ENCODE assay signal across 15 cellular contexts in the genomic region with DNA sequence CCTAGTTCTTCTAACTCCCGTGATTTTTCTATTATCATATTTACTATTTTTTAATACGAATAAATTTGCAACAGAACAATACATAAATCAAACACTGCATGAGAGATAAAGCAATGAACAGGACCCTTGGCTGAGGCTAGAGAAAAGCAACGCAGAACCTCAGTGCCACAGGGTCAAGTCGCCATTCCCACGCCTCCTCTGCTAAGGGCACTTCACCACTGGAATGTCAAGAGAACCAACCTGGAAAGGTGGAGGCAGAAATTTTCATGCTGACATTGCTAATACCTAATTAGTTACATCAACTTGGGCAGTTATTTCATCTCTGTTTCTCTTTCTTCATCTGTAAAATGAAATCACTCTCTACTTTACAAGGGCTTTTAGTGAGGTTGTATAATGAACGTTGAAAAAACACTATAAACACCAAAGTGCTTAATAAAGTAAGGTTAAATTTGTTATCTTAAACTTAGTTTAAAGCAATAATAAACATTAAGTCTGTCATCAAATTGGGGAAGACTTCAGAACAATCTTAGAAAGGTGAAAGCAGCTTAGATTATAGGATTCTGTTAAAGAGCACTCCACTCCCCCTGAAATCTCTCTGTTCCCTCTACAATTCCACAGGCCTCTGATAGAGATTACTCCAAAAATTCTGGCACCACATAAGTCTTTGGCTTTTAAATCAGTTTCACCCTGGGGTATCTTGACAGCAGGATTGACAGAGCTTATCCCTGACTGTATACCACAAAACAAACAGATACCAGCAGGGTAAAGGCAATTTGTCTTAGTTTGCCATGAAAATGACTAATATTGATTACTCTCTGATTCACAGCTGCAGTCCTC. TPM values are rescaled to one million over a fixed set of nuclear protein-coding genes. Genes with fewer than 3 reads are reported as not detected.
"Had no signal": no experiment of that assay in that cellular context is flagged by ENCODE, and none has a peak within 500 bp of the region (broad histone marks: within the 10 kb centered on the region; RNA-seq: fewer than 3 reads in every experiment).

No MANE protein-coding gene starts in this region.

- ATAC-seq: activated T-helper 17 cell treated with anti-CD3 and anti-CD28 coated beads, Interleukin-2, amount 50 U/mL, for 72 hours; foreskin keratinocyte; stimulated activated naive B cell treated with anti-CD40 and anti-IgM and Interleukin-4, amounts not matched to agents 10 μg/mL and 1 μg/mL and 100 μg/mL, for 72 hours had no signal

- H3K27ac ChIP-seq: coronary artery, foreskin keratinocyte, neural progenitor cell, tibial artery had no signal

- H3K4me2 ChIP-seq: neural progenitor cell had no signal

- H2AFZ ChIP-seq: neural progenitor cell had no signal

- H3K4me3 ChIP-seq: coronary artery, neural progenitor cell, tibial artery had no signal

- H3K9ac ChIP-seq: neural progenitor cell had no signal

- H3K36me3 ChIP-seq: neural progenitor cell, tibial artery had no signal

- H3K27me3 ChIP-seq: foreskin keratinocyte, neural progenitor cell, tibial artery had no signal

- H3K9me3 ChIP-seq: tibial artery had no signal

- H3K4me1 ChIP-seq: foreskin keratinocyte, tibial artery had no signal

- DNase-seq: activated CD4-positive, CD25-positive, alpha-beta regulatory T cell treated with anti-CD3 and anti-CD28 coated beads, Interleukin-2, amount 50 U/mL, for 72 hours; activated naive CD4-positive, alpha-beta T cell treated with Interleukin-2 at 50 U/mL for 16 hours; activated T-cell treated with anti-CD3 and anti-CD28 coated beads for 4 hours; aorta; central memory CD4-positive, alpha-beta T cell; effector memory CD4-positive, alpha-beta T cell; foreskin keratinocyte; retina; stimulated activated CD4-positive, alpha-beta T cell treated with anti-CD3 and anti-CD28 coated beads, Interleukin-2, amount 100 ng/mL, for 48 hours; stimulated activated naive B cell treated with anti-CD40 and anti-IgM and Interleukin-4, amounts not matched to agents 10 μg/mL and 1 μg/mL and 100 μg/mL, for 72 hours; tibial artery had no signal

RNA-seq across cellular contexts. Expression of a gene that starts 41.9 kb away (rescaled TPM):
- total RNA-seq: osteocyte had no signal
